18 cellular contexts compared by ENCODE assay signal in genomic region chr1:116453481-116453880, GRCh38.
DNase-seq lines count a peak whose midpoint lies in the region; ATAC-seq and TF ChIP-seq lines count a peak whose summit lies in the region.
"Had no signal": no experiment of that assay in that cellular context is flagged by ENCODE, and none has a peak within 500 bp of the region (broad histone marks: within the 10 kb centered on the region; RNA-seq: fewer than 3 reads in every experiment).

No MANE protein-coding gene starts in this region.

- intact Hi-C loops in PC-3 (cut with micrococcal nuclease) (no loop called here), prostate gland (cut with DNase I) (no loop called here), right cardiac atrium (cut with DNase I) (no loop called here), natural killer cell (cut with micrococcal nuclease) (no loop called here)

- POLR2A ChIA-PET in PC-3 (lab: Charles Lee; ENCODE audit: unreplicated experiment) = no interaction called here

- WGBS in hepatocyte (ENCODE audit: low lambda C conversion rate, missing lambda C conversion rate) = 62% methylated on average over 2 of the region's 2 CpGs
- 56% methylated on average over 2 of the region's 2 CpGs for WGBS in prostate gland
- WGBS in right cardiac atrium = 87% methylated on average over 2 of the region's 2 CpGs

- no peaks in the 10 kb centered on the region for H3K36me3 ChIP-seq in GM23338 (ENCODE audit: insufficient read depth)
- H3K36me3 ChIP-seq in PC-3 (ENCODE audit: low read depth, low read length) = no peaks in the 10 kb centered on the region
- no peaks in the 10 kb centered on the region for H3K36me3 ChIP-seq in hepatocyte (replicated peaks; ENCODE audit: insufficient read depth, low read depth)
- H3K36me3 ChIP-seq in prostate gland = no peaks in the 10 kb centered on the region

- TF ChIP-seq CTCF in GM23338 (conservative IDR thresholded peaks at IDR 0.05; ENCODE audit: low read depth in 2 of 2) = no peak
- TF ChIP-seq CTCF in PC-3 (conservative IDR thresholded peaks at IDR 0.05; ENCODE audit: low read depth, low read length) = no peak
- TF ChIP-seq CTCF in hepatocyte (IDR thresholded peaks at IDR 0.05; ENCODE audit: poor library complexity) = no peak
- no peak for TF ChIP-seq CTCF in prostate gland (IDR thresholded peaks at IDR 0.05)
- TF ChIP-seq CTCF in natural killer cell (IDR thresholded peaks at IDR 0.05) = no peak

- no peaks in the 10 kb centered on the region; the same call in 1 of the 2 replicates for H3K9me2 ChIP-seq in GM23338 (ENCODE audit: insufficient read depth)
- no peaks in the 10 kb centered on the region for H3K9me2 ChIP-seq in PC-3 (replicated peaks; ENCODE audit: low read length)
- no peaks in the 10 kb centered on the region for H3K9me2 ChIP-seq in hepatocyte (replicated peaks; ENCODE audit: insufficient read depth)

- DNase-seq in GM23338 (ENCODE audit: low spot score) = no peak
- DNase-seq in PC-3 = peak; percentile 57
- DNase-seq in hepatocyte (ENCODE audit: low spot score) = no peak
- DNase-seq in prostate gland (ENCODE audit: low spot score) = peak; percentile 37
- no peak for DNase-seq in right cardiac atrium
- DNase-seq in NCI-H69 (lab: John Stamatoyannopoulos, UW) = no peak
- DNase-seq in natural killer cell = no peak
- DNase-seq: ACHN; CD4-positive, CD25-positive, alpha-beta regulatory T cell; DMS53; KG1; NCI-H1436; NCI-H2029 treated with DMSO at 0.1 percent for 48 hours; NCI-H2227 treated with DMSO at 0.1 percent for 48 hours; NCI-H526 had no signal

- no TSS peak for BruUV-seq in PC-3 (replicated peaks; lab: Mats Ljungman, UMichigan)

- H3K4me2 ChIP-seq in GM23338 = peak overlapping the region; percentile 48; the same call in 1 of the 2 replicates
- peak overlapping the region; percentile 28 for H3K4me2 ChIP-seq in PC-3 (ENCODE audit: low read length)
- H3K4me2 ChIP-seq in hepatocyte = no peak overlapping the region

- CTCF ChIA-PET in PC-3 (lab: Charles Lee) = no interaction called here

- H3K4me1 ChIP-seq in GM23338 (ENCODE audit: insufficient read depth) (no peaks in the 10 kb centered on the region), PC-3 (ENCODE audit: insufficient read depth, low read length) (peaks cover 19% of the 10 kb centered on the region), hepatocyte (ENCODE audit: insufficient read depth) (peaks cover 27% of the 10 kb centered on the region), prostate gland (replicated peaks) (peaks cover 27% of the 10 kb centered on the region), right cardiac atrium (ENCODE audit: control insufficient read depth, insufficient read depth, low read length) (peaks cover 2% of the 10 kb centered on the region)

- H4K20me1 ChIP-seq in GM23338 (replicated peaks; ENCODE audit: insufficient read depth) = no peaks in the 10 kb centered on the region
- H4K20me1 ChIP-seq in PC-3 (ENCODE audit: low read length) = no peaks in the 10 kb centered on the region
- H4K20me1 ChIP-seq in hepatocyte (ENCODE audit: insufficient read depth, poor library complexity, severe bottlenecking) = no peaks in the 10 kb centered on the region

- no peaks in the 10 kb centered on the region for H3F3A ChIP-seq in GM23338 (replicated peaks; ENCODE audit: low read depth)
- no peaks in the 10 kb centered on the region for H3F3A ChIP-seq in PC-3 (ENCODE audit: low read length, unreplicated experiment)

- H3K4me3 Mint-ChIP-seq in GM23338 = no peak overlapping the region
- no peak overlapping the region for H3K4me3 Mint-ChIP-seq in natural killer cell
- H3K4me3 Mint-ChIP-seq: CD4-positive, CD25-positive, alpha-beta regulatory T cell had no signal

- ATAC-seq in GM23338 = no peak
- peak; percentile 29; the same call in 1 of the 2 replicates for ATAC-seq in PC-3
- no peak for ATAC-seq in HG03354 (IDR thresholded peaks at IDR 0.05; ENCODE audit: poor library complexity, severe bottlenecking, unreplicated experiment)
- no peak for ATAC-seq in right cardiac atrium
- ATAC-seq in natural killer cell = no peak
- ATAC-seq: HCT116 had no signal

- H3K27ac Mint-ChIP-seq in GM23338 (no peak overlapping the region), natural killer cell (no peak overlapping the region)
- H3K27ac Mint-ChIP-seq: CD4-positive, CD25-positive, alpha-beta regulatory T cell had no signal

- H3K27me3 ChIP-seq in GM23338 (ENCODE audit: insufficient read depth) (no peaks in the 10 kb centered on the region), PC-3 (ENCODE audit: low read length) (no peaks in the 10 kb centered on the region), hepatocyte (no peaks in the 10 kb centered on the region), prostate gland (replicated peaks; ENCODE audit: insufficient read depth) (no peaks in the 10 kb centered on the region), right cardiac atrium (ENCODE audit: control insufficient read depth, insufficient read depth) (no peaks in the 10 kb centered on the region)

- H3K27me3 Mint-ChIP-seq in GM23338 (ENCODE audit: insufficient read depth, low read depth, poor library complexity) (peaks cover 2% of the 10 kb centered on the region), natural killer cell (ENCODE audit: low read depth in 2 of 2) (peaks cover 0 to 7% of the 10 kb centered on the region in 2 donors)
- H3K27me3 Mint-ChIP-seq: CD4-positive, CD25-positive, alpha-beta regulatory T cell had no signal

- no peaks in the 10 kb centered on the region for H3K9me3 ChIP-seq in PC-3 (ENCODE audit: low read length)
- no peaks in the 10 kb centered on the region for H3K9me3 ChIP-seq in hepatocyte (ENCODE audit: low read depth)
- H3K9me3 ChIP-seq in prostate gland = no peaks in the 10 kb centered on the region
- H3K9me3 ChIP-seq in right cardiac atrium (ENCODE audit: control insufficient read depth, low read length) = no peaks in the 10 kb centered on the region

- no peak for TF ChIP-seq POLR2A in prostate gland (IDR thresholded peaks at IDR 0.05)

- H3K9me3 Mint-ChIP-seq in GM23338 (no peaks in the 10 kb centered on the region), natural killer cell (no peaks in the 10 kb centered on the region)
- H3K9me3 Mint-ChIP-seq: CD4-positive, CD25-positive, alpha-beta regulatory T cell had no signal

- H3K27ac ChIP-seq in GM23338 (ENCODE audit: low read depth) (no peak overlapping the region), PC-3 (ENCODE audit: low read length) (no peak overlapping the region), hepatocyte (peak overlapping the region; percentile 9), prostate gland (peak overlapping the region; percentile 48 to 72), right cardiac atrium (ENCODE audit: low read length) (no peak overlapping the region)
- H3K27ac ChIP-seq: RWPE1 had no signal

- H3K4me3 ChIP-seq in GM23338 (no peak overlapping the region), PC-3 (ENCODE audit: low read length) (no peak overlapping the region), hepatocyte (no peak overlapping the region), prostate gland (no peak overlapping the region), right cardiac atrium (ENCODE audit: low read length) (no peak overlapping the region)

- H3K4me1 Mint-ChIP-seq in GM23338 (peaks cover 14% of the 10 kb centered on the region; the same call in 2 of the 3 replicates), natural killer cell (no peaks in the 10 kb centered on the region)
- H3K4me1 Mint-ChIP-seq: CD4-positive, CD25-positive, alpha-beta regulatory T cell had no signal

- no peak overlapping the region for H3K9ac ChIP-seq in PC-3 (ENCODE audit: low read length)

- peak overlapping the region; percentile 74 for H2AFZ ChIP-seq in GM23338
- no peak overlapping the region for H2AFZ ChIP-seq in PC-3 (ENCODE audit: low read length)
- no peak overlapping the region for H2AFZ ChIP-seq in hepatocyte

- no peaks in the 10 kb centered on the region for H3K79me2 ChIP-seq in GM23338 (replicated peaks; ENCODE audit: insufficient read depth)
- H3K79me2 ChIP-seq in PC-3 (ENCODE audit: low read length) = no peaks in the 10 kb centered on the region
- no peaks in the 10 kb centered on the region for H3K79me2 ChIP-seq in hepatocyte

- no peaks in the 10 kb centered on the region for H3K36me3 Mint-ChIP-seq in GM23338 (ENCODE audit: low read depth)
- no peaks in the 10 kb centered on the region for H3K36me3 Mint-ChIP-seq in natural killer cell
- H3K36me3 Mint-ChIP-seq: CD4-positive, CD25-positive, alpha-beta regulatory T cell had no signal

TF ChIP-seq in GM23338, 12 proteins besides CTCF, POLR2A, EP300 and RAD21 (continues in another document):
- TF ChIP-seq NANOG (IDR thresholded peaks at IDR 0.05; ENCODE audit: borderline replicate concordance) = no peak

Comparison
In these comparisons a context has a peak if more than half of its experiments do, and no peak if none do; other contexts are left out.
1. DNase-seq: peak in PC-3 (single experiment) and prostate gland (single experiment); none in GM23338 (single experiment), hepatocyte (single experiment), right cardiac atrium (0 of 3), NCI-H69 (single experiment) and natural killer cell (single experiment).
2. H3K27ac ChIP-seq: peak in hepatocyte (single experiment) and prostate gland (2 of 2); none in GM23338 (single experiment), PC-3 (single experiment) and right cardiac atrium (single experiment).